Comparison of ENCODE assay signal across 22 cellular contexts in genomic region chr12:9730591-9730990, GRCh38. TPM values are rescaled to one million over a fixed set of nuclear protein-coding genes. Genes with fewer than 3 reads are reported as not detected.
A peak's percentile ranks its signal among the peaks of the same experiment; 100 is the strongest.
DNase-seq lines count a peak whose midpoint lies in the region; ATAC-seq and TF ChIP-seq lines count a peak whose summit lies in the region.
"Had no signal": no experiment of that assay in that cellular context is flagged by ENCODE, and none has a peak within 500 bp of the region (broad histone marks: within the 10 kb centered on the region; RNA-seq: fewer than 3 reads in every experiment).

No MANE protein-coding gene starts in this region.

- no peaks in the 10 kb centered on the region for H3K4me1 ChIP-seq in adrenal gland (replicated peaks in 1 of 2)
- H3K4me1 ChIP-seq: gastroesophageal sphincter had no signal

- intact Hi-C loops in adrenal gland (cut with DNase I), result no loop called here

- no peaks in the 10 kb centered on the region for H3K9me3 ChIP-seq in adrenal gland (replicated peaks in 1 of 3)
- H3K9me3 ChIP-seq: gastroesophageal sphincter had no signal

- ATAC-seq in activated T-cell treated with anti-CD3 and anti-CD28 coated beads, Interleukin-2, amount 50 U/mL, for 4 hours, result no peak
- no peak for ATAC-seq in stimulated activated effector memory CD8-positive, alpha-beta T cell treated with anti-CD3 and anti-CD28 coated beads, Interleukin-12 subunit alpha, Interleukin-12 subunit beta, amount 100 ng/mL, for 72 hours
- ATAC-seq in HG03196 (IDR thresholded peaks at IDR 0.05; ENCODE audit: unreplicated experiment), result no peak
- ATAC-seq: gastroesophageal sphincter, left colon, right cardiac atrium had no signal

- peak overlapping the region; percentile 92 to 93 (median 93) for H3K27ac Mint-ChIP-seq in IgD-negative memory B cell
- peak overlapping the region; percentile 45 for H3K27ac Mint-ChIP-seq in stimulated activated effector memory CD8-positive, alpha-beta T cell treated with anti-CD3 and anti-CD28 coated beads, Interleukin-12 subunit alpha, Interleukin-12 subunit beta, amount 100 ng/mL, for 72 hours
- H3K27ac Mint-ChIP-seq: activated naive CD4-positive, alpha-beta T cell treated with anti-CD3 and anti-CD28 coated beads, Interleukin-2, amount 50 U/mL, for 24 hours had no signal

- H3K36me3 Mint-ChIP-seq in activated T-cell treated with anti-CD3 and anti-CD28 coated beads, Interleukin-2, amount 50 U/mL, for 4 hours (ENCODE audit: insufficient read depth), result no peaks in the 10 kb centered on the region
- H3K36me3 Mint-ChIP-seq in IgD-negative memory B cell, result peaks cover 3% of the 10 kb centered on the region
- no peaks in the 10 kb centered on the region for H3K36me3 Mint-ChIP-seq in stimulated activated effector memory CD8-positive, alpha-beta T cell treated with anti-CD3 and anti-CD28 coated beads, Interleukin-12 subunit alpha, Interleukin-12 subunit beta, amount 100 ng/mL, for 72 hours
- H3K36me3 Mint-ChIP-seq: activated naive CD4-positive, alpha-beta T cell treated with anti-CD3 and anti-CD28 coated beads, Interleukin-2, amount 50 U/mL, for 24 hours had no signal

- 61 to 74% (median 73%) methylated on average over 6 of the region's 6 CpGs for WGBS in adrenal gland, 4 donors

- H3K9me3 Mint-ChIP-seq in activated T-cell treated with anti-CD3 and anti-CD28 coated beads, Interleukin-2, amount 50 U/mL, for 4 hours, result no peaks in the 10 kb centered on the region
- H3K9me3 Mint-ChIP-seq in IgD-negative memory B cell, result peaks cover 0 to under 1% (median 0%) of the 10 kb centered on the region in 3 donors
- H3K9me3 Mint-ChIP-seq in stimulated activated effector memory CD8-positive, alpha-beta T cell treated with anti-CD3 and anti-CD28 coated beads, Interleukin-12 subunit alpha, Interleukin-12 subunit beta, amount 100 ng/mL, for 72 hours, result no peaks in the 10 kb centered on the region
- H3K9me3 Mint-ChIP-seq: activated naive CD4-positive, alpha-beta T cell treated with anti-CD3 and anti-CD28 coated beads, Interleukin-2, amount 50 U/mL, for 24 hours had no signal

- H3K36me3 ChIP-seq in adrenal gland (replicated peaks in 1 of 2), result no peaks in the 10 kb centered on the region
- H3K36me3 ChIP-seq: gastroesophageal sphincter, WERI-Rb-1 had no signal

- no peak overlapping the region for H3K4me3 ChIP-seq in adrenal gland
- H3K4me3 ChIP-seq: gastroesophageal sphincter, GM23248 had no signal

- no peak for DNase-seq in activated T-cell treated with anti-CD3 and anti-CD28 coated beads, Interleukin-2, amount 50 U/mL, for 4 hours
- DNase-seq in activated T-cell treated with anti-CD3 and anti-CD28 coated beads, Interleukin-2, amount 50 U/mL, for 1 hour, result no peak
- DNase-seq in UCSD-AML1 (lab: John Stamatoyannopoulos, UW; ENCODE audit: unreplicated experiment), result peak; percentile 50
- no peak for DNase-seq in stimulated activated effector memory CD8-positive, alpha-beta T cell treated with anti-CD3 and anti-CD28 coated beads, Interleukin-12 subunit alpha, Interleukin-12 subunit beta, amount 100 ng/mL, for 72 hours (ENCODE audit: low spot score in 2 of 2)
- no peak for DNase-seq in stimulated activated CD4-positive, alpha-beta T cell treated with anti-CD3 and anti-CD28 coated beads, Interleukin-4, amount 100 ng/mL, for 1 hour
- no peak for DNase-seq in adrenal gland
- DNase-seq: ACHN, GM23248, left colon, midbrain, NCI-H1105, NCI-H2107, NCI-H526, occipital lobe, right cardiac atrium, substantia nigra, WERI-Rb-1 had no signal

- H3K27ac ChIP-seq in adrenal gland, result no peak overlapping the region
- H3K27ac ChIP-seq: gastroesophageal sphincter, GM23248, WERI-Rb-1 had no signal

- no peak for TF ChIP-seq POLR2A in adrenal gland (IDR thresholded peaks at IDR 0.05)

- H3K4me1 Mint-ChIP-seq in activated T-cell treated with anti-CD3 and anti-CD28 coated beads, Interleukin-2, amount 50 U/mL, for 4 hours (ENCODE audit: low read depth), result peaks cover 23% of the 10 kb centered on the region
- peaks cover 25 to 31% (median 30%) of the 10 kb centered on the region in 3 donors for H3K4me1 Mint-ChIP-seq in IgD-negative memory B cell
- H3K4me1 Mint-ChIP-seq in stimulated activated effector memory CD8-positive, alpha-beta T cell treated with anti-CD3 and anti-CD28 coated beads, Interleukin-12 subunit alpha, Interleukin-12 subunit beta, amount 100 ng/mL, for 72 hours, result peaks cover 9% of the 10 kb centered on the region

- no peaks in the 10 kb centered on the region for H3K27me3 Mint-ChIP-seq in activated T-cell treated with anti-CD3 and anti-CD28 coated beads, Interleukin-2, amount 50 U/mL, for 4 hours (ENCODE audit: low read depth)
- no peaks in the 10 kb centered on the region for H3K27me3 Mint-ChIP-seq in IgD-negative memory B cell
- H3K27me3 Mint-ChIP-seq: activated naive CD4-positive, alpha-beta T cell treated with anti-CD3 and anti-CD28 coated beads, Interleukin-2, amount 50 U/mL, for 24 hours had no signal

- H3K4me3 Mint-ChIP-seq in activated T-cell treated with anti-CD3 and anti-CD28 coated beads, Interleukin-2, amount 50 U/mL, for 4 hours, result peak overlapping the region; percentile 75
- peak overlapping the region; percentile 95 to 97 (median 96) for H3K4me3 Mint-ChIP-seq in IgD-negative memory B cell
- H3K4me3 Mint-ChIP-seq in stimulated activated effector memory CD8-positive, alpha-beta T cell treated with anti-CD3 and anti-CD28 coated beads, Interleukin-12 subunit alpha, Interleukin-12 subunit beta, amount 100 ng/mL, for 72 hours, result peak overlapping the region; percentile 41

- TF ChIP-seq CTCF in adrenal gland (IDR thresholded peaks at IDR 0.05), result no peak

- H3K27me3 ChIP-seq in adrenal gland, result no peaks in the 10 kb centered on the region
- H3K27me3 ChIP-seq: gastroesophageal sphincter had no signal

RNA-seq across cellular contexts. Expression of gene CLECL1, which starts 2.3 kb away (rescaled TPM):
- total RNA-seq in activated T-cell treated with anti-CD3 and anti-CD28 coated beads, Interleukin-2, amount 50 U/mL, for 4 hours, result 10 to 100 TPM in 2 of 3 donors, 1 to 10 TPM in 1; 9.8 to 14.8 (median 12.1) TPM
- polyA plus RNA-seq in IgD-negative memory B cell (168 TPM), adrenal gland (1 to 10 TPM in 2 of 3 donors, under 1 TPM in 1; 0.56 to 1.5 (median 1.1) TPM)
- total RNA-seq in adrenal gland, result 1 to 10 TPM in 4 of 8 donors, under 1 TPM in 1, not detected in 3; 0.38 to 1.9 (median 1.3) TPM
- total RNA-seq: dermis microvascular lymphatic vessel endothelial cell, gastroesophageal sphincter, GM23248, occipital lobe had no signal
- polyA plus RNA-seq: GM23248 had no signal

RNA-seq across cellular contexts. Expression of gene CD69, which starts 30.1 kb away (rescaled TPM):
- 100 to 1,000 TPM; 253 to 322 (median 318) TPM for total RNA-seq in activated T-cell treated with anti-CD3 and anti-CD28 coated beads, Interleukin-2, amount 50 U/mL, for 4 hours
- polyA plus RNA-seq in IgD-negative memory B cell (177 TPM), adrenal gland (1 to 10 TPM in 1 of 3 donors, under 1 TPM in 2; 0.88 to 2.8 (median 0.97) TPM)
- 1 to 10 TPM in 5 of 8 donors, under 1 TPM in 2, not detected in 1; 0.74 to 4.6 (median 2.2) TPM for total RNA-seq in adrenal gland
- total RNA-seq: GM23248 had no signal
- polyA plus RNA-seq: GM23248 had no signal

Comparison
In these comparisons a context has a peak if more than half of its experiments do, and no peak if none do; other contexts are left out.
1. H3K4me3 Mint-ChIP-seq: peak in every context shown above with its lines; median percentile 96 in IgD-negative memory B cell; 75 in activated T-cell treated with anti-CD3 and anti-CD28 coated beads, Interleukin-2, amount 50 U/mL, for 4 hours; 41 in stimulated activated effector memory CD8-positive, alpha-beta T cell treated with anti-CD3 and anti-CD28 coated beads, Interleukin-12 subunit alpha, Interleukin-12 subunit beta, amount 100 ng/mL, for 72 hours.
2. RNA of gene CD69, which starts 30.1 kb away (total RNA-seq): 253 to 322 TPM in activated T-cell treated with anti-CD3 and anti-CD28 coated beads, Interleukin-2, amount 50 U/mL, for 4 hours; 0.74 to 4.6 TPM in adrenal gland; every median in the first group is over 10 times any median in the second.